ENCODE assay signal across 24 cellular contexts in the genomic region with DNA sequence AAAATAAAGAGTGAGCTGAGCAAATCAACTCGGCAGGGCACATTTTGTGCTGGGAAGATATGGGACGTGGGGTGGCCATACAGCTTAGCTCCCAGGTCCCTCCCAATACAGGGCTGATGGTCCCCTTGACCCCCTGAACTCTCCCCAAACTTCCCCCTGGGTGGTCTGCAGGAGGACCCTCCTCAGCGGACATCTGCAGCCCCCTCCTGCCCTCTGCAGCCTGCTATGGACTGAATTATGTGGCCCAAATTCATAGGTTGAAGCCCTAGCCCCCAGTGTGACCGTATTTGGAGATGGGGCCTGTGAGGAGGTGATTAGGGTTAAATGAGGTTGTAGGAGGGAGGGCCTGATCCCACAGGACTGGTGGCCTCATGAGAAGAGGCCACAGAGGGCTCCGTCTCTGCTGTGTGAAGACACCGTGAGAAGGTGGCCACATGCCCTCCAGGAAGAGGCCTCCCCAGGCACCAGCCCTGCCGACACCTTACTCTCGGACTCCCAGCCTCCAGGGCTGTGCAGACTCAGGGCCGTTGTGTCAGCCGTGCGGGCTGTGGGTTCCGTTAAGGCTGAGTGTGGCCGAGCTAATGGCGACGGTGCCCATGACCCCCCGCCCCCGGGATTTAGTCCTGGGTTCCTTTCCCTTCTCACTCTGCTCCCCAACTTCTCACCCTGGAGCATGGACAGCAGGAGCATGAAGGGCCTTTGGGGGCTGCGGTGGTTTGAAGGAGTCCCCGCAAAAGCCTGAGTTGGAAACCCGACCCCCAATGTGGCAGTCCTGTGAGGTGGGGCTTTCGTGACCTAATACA.
A peak's percentile ranks its signal among the peaks of the same experiment; 100 is the strongest.
DNase-seq lines count a peak whose midpoint lies in the region; ATAC-seq and TF ChIP-seq lines count a peak whose summit lies in the region.
"Had no signal": no experiment of that assay in that cellular context is flagged by ENCODE, and none has a peak within 500 bp of the region (broad histone marks: within the 10 kb centered on the region; RNA-seq: fewer than 3 reads in every experiment).

No MANE protein-coding gene starts in this region.

- no peaks in the 10 kb centered on the region for H3K4me1 Mint-ChIP-seq in activated CD4-positive, alpha-beta T cell treated with anti-CD3 and anti-CD28 coated beads, Interleukin-2, amount 10 ng/mL, durations not matched to agents 24 days and 14 days
- no peaks in the 10 kb centered on the region for H3K4me1 Mint-ChIP-seq in activated CD4-positive, alpha-beta T cell treated with anti-CD3 and anti-CD28 coated beads for 36 hours
- no peaks in the 10 kb centered on the region for H3K4me1 Mint-ChIP-seq in natural killer cell treated with Interleukin-12 subunit alpha and Interleukin-12 subunit beta and Interleukin-15 and Interleukin-18, amount 100 ng/mL, for 72 hours (ENCODE audit: low read depth in 2 of 2)
- H3K4me1 Mint-ChIP-seq in natural killer cell (no peaks in the 10 kb centered on the region), osteocyte (ENCODE audit: unreplicated experiment) (no peaks in the 10 kb centered on the region)

- no peaks in the 10 kb centered on the region for H3K36me3 Mint-ChIP-seq in activated CD4-positive, alpha-beta T cell treated with anti-CD3 and anti-CD28 coated beads, Interleukin-2, amount 10 ng/mL, durations not matched to agents 24 days and 14 days (ENCODE audit: low read depth)
- H3K36me3 Mint-ChIP-seq in activated CD4-positive, alpha-beta T cell treated with anti-CD3 and anti-CD28 coated beads for 36 hours (ENCODE audit: low read depth) = no peaks in the 10 kb centered on the region
- H3K36me3 Mint-ChIP-seq in natural killer cell treated with Interleukin-12 subunit alpha and Interleukin-12 subunit beta and Interleukin-15 and Interleukin-18, amount 100 ng/mL, for 72 hours = no peaks in the 10 kb centered on the region
- no peaks in the 10 kb centered on the region for H3K36me3 Mint-ChIP-seq in natural killer cell
- H3K36me3 Mint-ChIP-seq in osteocyte (ENCODE audit: unreplicated experiment) = no peaks in the 10 kb centered on the region

- intact Hi-C loops in activated CD4-positive, alpha-beta T cell treated with anti-CD3 and anti-CD28 coated beads, Interleukin-2, amount 10 ng/mL, durations not matched to agents 24 days and 14 days (cut with micrococcal nuclease) = no loop called here
- intact Hi-C loops in activated CD4-positive, alpha-beta T cell treated with anti-CD3 and anti-CD28 coated beads for 36 hours (cut with DNase I, micrococcal nuclease) = no loop called here
- intact Hi-C loops in natural killer cell (cut with micrococcal nuclease) = no loop called here

- POLR2A ChIA-PET in activated CD4-positive, alpha-beta T cell treated with anti-CD3 and anti-CD28 coated beads for 36 hours (lab: Charles Lee) = no interaction called here

- ATAC-seq in activated CD4-positive, alpha-beta T cell treated with anti-CD3 and anti-CD28 coated beads for 36 hours = no peak
- ATAC-seq in natural killer cell treated with Interleukin-12 subunit alpha and Interleukin-12 subunit beta and Interleukin-15 and Interleukin-18, amount 100 ng/mL, for 72 hours = no peak
- ATAC-seq in natural killer cell = no peak
- ATAC-seq in GM18511 (IDR thresholded peaks at IDR 0.05; ENCODE audit: unreplicated experiment) = no peak
- ATAC-seq in HG02938 (IDR thresholded peaks at IDR 0.05; ENCODE audit: unreplicated experiment) = no peak
- ATAC-seq: GM23338, Panc1 had no signal

- no peak overlapping the region for H3K4me3 Mint-ChIP-seq in activated CD4-positive, alpha-beta T cell treated with anti-CD3 and anti-CD28 coated beads, Interleukin-2, amount 10 ng/mL, durations not matched to agents 24 days and 14 days
- no peak overlapping the region for H3K4me3 Mint-ChIP-seq in activated CD4-positive, alpha-beta T cell treated with anti-CD3 and anti-CD28 coated beads for 36 hours
- H3K4me3 Mint-ChIP-seq in natural killer cell treated with Interleukin-12 subunit alpha and Interleukin-12 subunit beta and Interleukin-15 and Interleukin-18, amount 100 ng/mL, for 72 hours = no peak overlapping the region
- H3K4me3 Mint-ChIP-seq in natural killer cell (no peak overlapping the region), osteocyte (ENCODE audit: unreplicated experiment) (no peak overlapping the region)
- H3K4me3 Mint-ChIP-seq: CD4-positive, alpha-beta T cell; GM23338 had no signal

- no peaks in the 10 kb centered on the region for H3K9me3 Mint-ChIP-seq in activated CD4-positive, alpha-beta T cell treated with anti-CD3 and anti-CD28 coated beads, Interleukin-2, amount 10 ng/mL, durations not matched to agents 24 days and 14 days
- no peaks in the 10 kb centered on the region for H3K9me3 Mint-ChIP-seq in activated CD4-positive, alpha-beta T cell treated with anti-CD3 and anti-CD28 coated beads for 36 hours (ENCODE audit: low read depth)
- H3K9me3 Mint-ChIP-seq in natural killer cell treated with Interleukin-12 subunit alpha and Interleukin-12 subunit beta and Interleukin-15 and Interleukin-18, amount 100 ng/mL, for 72 hours = no peaks in the 10 kb centered on the region
- H3K9me3 Mint-ChIP-seq in natural killer cell (no peaks in the 10 kb centered on the region), osteocyte (ENCODE audit: unreplicated experiment) (no peaks in the 10 kb centered on the region)
- H3K9me3 Mint-ChIP-seq: CD4-positive, alpha-beta T cell had no signal

- no peak overlapping the region for H3K27ac Mint-ChIP-seq in activated CD4-positive, alpha-beta T cell treated with anti-CD3 and anti-CD28 coated beads, Interleukin-2, amount 10 ng/mL, durations not matched to agents 24 days and 14 days
- H3K27ac Mint-ChIP-seq in activated CD4-positive, alpha-beta T cell treated with anti-CD3 and anti-CD28 coated beads for 36 hours = no peak overlapping the region
- no peak overlapping the region for H3K27ac Mint-ChIP-seq in natural killer cell treated with Interleukin-12 subunit alpha and Interleukin-12 subunit beta and Interleukin-15 and Interleukin-18, amount 100 ng/mL, for 72 hours
- H3K27ac Mint-ChIP-seq in natural killer cell (no peak overlapping the region), osteocyte (ENCODE audit: unreplicated experiment) (no peak overlapping the region)
- H3K27ac Mint-ChIP-seq: CD4-positive, alpha-beta T cell; GM23338 had no signal

- DNase-seq in activated CD4-positive, alpha-beta T cell treated with anti-CD3 and anti-CD28 coated beads, Interleukin-2, amount 10 ng/mL, durations not matched to agents 24 days and 14 days = peak; percentile 32
- no peak for DNase-seq in activated CD4-positive, alpha-beta T cell treated with anti-CD3 and anti-CD28 coated beads for 36 hours
- peak; percentile 51 for DNase-seq in natural killer cell treated with Interleukin-12 subunit alpha and Interleukin-12 subunit beta and Interleukin-15 and Interleukin-18, amount 100 ng/mL, for 72 hours (ENCODE audit: low spot score)
- DNase-seq in natural killer cell (no peak), osteocyte (ENCODE audit: extremely low spot score, unreplicated experiment) (peak; percentile 83), T1000 (lab: John Stamatoyannopoulos, UW) (no peak)
- DNase-seq: ACHN; CD4-positive, alpha-beta T cell; COR-L47; DMS 273 treated with DMSO at 0.1 percent for 48 hours; DND-41; HCEC 1CT; IMR-90; NCI-H1092 treated with DMSO at 0.1 percent for 48 hours; NCI-H2029 treated with DMSO at 0.1 percent for 48 hours; NCI-H226; NCI-H524; NCI-H774; NK-92 treated with Interleukin-12 subunit alpha and Interleukin-12 subunit beta, amount 100 ng/mL, for 24 hours; SJCRH30 had no signal

- H3K27me3 Mint-ChIP-seq in activated CD4-positive, alpha-beta T cell treated with anti-CD3 and anti-CD28 coated beads, Interleukin-2, amount 10 ng/mL, durations not matched to agents 24 days and 14 days = no peaks in the 10 kb centered on the region
- peaks cover 6% of the 10 kb centered on the region for H3K27me3 Mint-ChIP-seq in activated CD4-positive, alpha-beta T cell treated with anti-CD3 and anti-CD28 coated beads for 36 hours
- peaks cover 0 to 4% of the 10 kb centered on the region in 2 donors for H3K27me3 Mint-ChIP-seq in natural killer cell treated with Interleukin-12 subunit alpha and Interleukin-12 subunit beta and Interleukin-15 and Interleukin-18, amount 100 ng/mL, for 72 hours
- H3K27me3 Mint-ChIP-seq in natural killer cell (ENCODE audit: low read depth in 2 of 2) (peaks cover 0 to 2% of the 10 kb centered on the region in 2 donors), osteocyte (ENCODE audit: unreplicated experiment) (no peaks in the 10 kb centered on the region)

- CTCF ChIA-PET in activated CD4-positive, alpha-beta T cell treated with anti-CD3 and anti-CD28 coated beads for 36 hours (lab: Charles Lee) = no interaction called here

- no peak for TF ChIP-seq CTCF in natural killer cell (IDR thresholded peaks at IDR 0.05)
- TF ChIP-seq CTCF in osteocyte (IDR thresholded peaks at IDR 0.05) = no peak

Comparison
In these comparisons a context has a peak if more than half of its experiments do, and no peak if none do; other contexts are left out.
1. DNase-seq: peak in activated CD4-positive, alpha-beta T cell treated with anti-CD3 and anti-CD28 coated beads, Interleukin-2, amount 10 ng/mL, durations not matched to agents 24 days and 14 days (single experiment), natural killer cell treated with Interleukin-12 subunit alpha and Interleukin-12 subunit beta and Interleukin-15 and Interleukin-18, amount 100 ng/mL, for 72 hours (single experiment) and osteocyte (single experiment); none in activated CD4-positive, alpha-beta T cell treated with anti-CD3 and anti-CD28 coated beads for 36 hours (single experiment), natural killer cell (single experiment) and T1000 (single experiment).